In the genomic region with DNA sequence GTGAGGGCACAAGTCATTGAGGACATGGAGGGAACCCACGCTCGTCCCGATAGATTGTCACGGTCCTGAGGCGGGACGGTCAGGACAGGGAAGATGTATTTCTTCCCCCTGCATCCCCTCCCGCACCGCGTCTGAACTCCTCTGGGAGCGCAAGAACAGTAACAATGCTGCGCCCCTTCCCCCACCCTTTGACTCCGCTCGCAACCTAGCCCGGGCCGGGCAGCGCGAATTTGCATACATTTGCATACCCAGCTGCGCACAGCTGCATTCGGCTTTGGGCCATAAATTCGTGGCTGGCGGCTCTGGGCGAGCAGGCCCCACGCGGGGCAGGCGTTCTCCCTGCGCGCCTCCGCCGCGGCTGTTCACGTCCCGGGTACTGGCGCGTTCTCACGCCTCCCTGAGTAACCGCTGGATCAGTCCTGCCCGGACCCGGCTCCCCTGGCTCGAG, we compare ENCODE assay signal across 9 cellular contexts. TPM values are rescaled to one million over a fixed set of nuclear protein-coding genes. Genes with fewer than 3 reads are reported as not detected.
A peak's percentile ranks its signal among the peaks of the same experiment; 100 is the strongest.
DNase-seq lines count a peak whose midpoint lies in the region; ATAC-seq and TF ChIP-seq lines count a peak whose summit lies in the region.
"Had no signal": no experiment of that assay in that cellular context is flagged by ENCODE, and none has a peak within 500 bp of the region (broad histone marks: within the 10 kb centered on the region; RNA-seq: fewer than 3 reads in every experiment).

No MANE protein-coding gene starts in this region.

- POLR2A ChIA-PET in AG04449 (lab: Yijun Ruan, JAX): no interaction called here

- H3K27me3 ChIP-seq in ascending aorta: no peaks in the 10 kb centered on the region
- no peaks in the 10 kb centered on the region for H3K27me3 ChIP-seq in thoracic aorta (replicated peaks; ENCODE audit: insufficient read depth)

- H3K27ac ChIP-seq in ascending aorta (no peak overlapping the region), thoracic aorta (no peak overlapping the region)
- H3K27ac ChIP-seq: epithelial cell of prostate had no signal

- H3K4me3 ChIP-seq in AG04449 (ENCODE audit: low read depth, low read length): peak overlapping the region; percentile 40
- H3K4me3 ChIP-seq in ascending aorta: peak overlapping the region; percentile 40 to 51
- H3K4me3 ChIP-seq in thoracic aorta: peak overlapping the region; percentile 68

- DNase-seq in AG04449 (ENCODE audit: low read depth, low spot score) (no peak), ascending aorta (ENCODE audit: low spot score in 2 of 2) (no peak), inferior parietal cortex (ENCODE audit: extremely low spot score) (peak; percentile 67), thoracic aorta (ENCODE audit: low spot score) (no peak), SIG-M5 treated with dmso at 0.1 percent for 504 hours (lab: John Stamatoyannopoulos, UW; ENCODE audit: unreplicated experiment) (no peak), SW 1271 (lab: John Stamatoyannopoulos, UW) (no peak)

- no peak for TF ChIP-seq CTCF in AG04449 (IDR thresholded peaks at IDR 0.05; ENCODE audit: insufficient read depth, low read length, missing control alignments)
- no peak for TF ChIP-seq CTCF in ascending aorta (IDR thresholded peaks at IDR 0.05)
- TF ChIP-seq CTCF in thoracic aorta (IDR thresholded peaks at IDR 0.05): no peak

- no peaks in the 10 kb centered on the region for H3K9me3 ChIP-seq in ascending aorta
- H3K9me3 ChIP-seq in thoracic aorta: no peaks in the 10 kb centered on the region

- ATAC-seq in GM21825 (IDR thresholded peaks at IDR 0.05; ENCODE audit: unreplicated experiment) (peak; percentile 27), thoracic aorta (ENCODE audit: insufficient number of reproducible peaks, low FRiP score, low read depth) (no peak), HG02759 (IDR thresholded peaks at IDR 0.05; ENCODE audit: unreplicated experiment) (no peak)

- no peaks in the 10 kb centered on the region for H3K36me3 ChIP-seq in ascending aorta
- no peaks in the 10 kb centered on the region for H3K36me3 ChIP-seq in thoracic aorta

- intact Hi-C loops in ascending aorta (cut with DNase I): loop anchor here (5.0 kb wide), 1 partner anchor 60 kb away; no protein-coding TSS in a partner anchor

- peaks cover 7 to 13% of the 10 kb centered on the region in 2 donors for H3K4me1 ChIP-seq in ascending aorta
- H3K4me1 ChIP-seq in thoracic aorta (ENCODE audit: control insufficient read depth in 1 of 2, low read depth in 2 of 2): peaks cover 18 to 30% of the 10 kb centered on the region in 2 donors

- CTCF ChIA-PET in AG04449 (lab: Yijun Ruan, JAX): interaction anchor here (0.9 to 6.6 kb wide), 20 partner anchors 8 to 471 kb away, joined by 3 to 97 read pairs (median 5); a partner anchor contains a TSS

RNA-seq across cellular contexts. Expression of a gene that starts 29.0 kb away (rescaled TPM):
- total RNA-seq in ascending aorta: 21.9 TPM
- 10 to 100 TPM; 29.4 to 39.3 TPM for total RNA-seq in thoracic aorta
